Comparison of ENCODE assay signal across 1 cellular context in the genomic region with DNA sequence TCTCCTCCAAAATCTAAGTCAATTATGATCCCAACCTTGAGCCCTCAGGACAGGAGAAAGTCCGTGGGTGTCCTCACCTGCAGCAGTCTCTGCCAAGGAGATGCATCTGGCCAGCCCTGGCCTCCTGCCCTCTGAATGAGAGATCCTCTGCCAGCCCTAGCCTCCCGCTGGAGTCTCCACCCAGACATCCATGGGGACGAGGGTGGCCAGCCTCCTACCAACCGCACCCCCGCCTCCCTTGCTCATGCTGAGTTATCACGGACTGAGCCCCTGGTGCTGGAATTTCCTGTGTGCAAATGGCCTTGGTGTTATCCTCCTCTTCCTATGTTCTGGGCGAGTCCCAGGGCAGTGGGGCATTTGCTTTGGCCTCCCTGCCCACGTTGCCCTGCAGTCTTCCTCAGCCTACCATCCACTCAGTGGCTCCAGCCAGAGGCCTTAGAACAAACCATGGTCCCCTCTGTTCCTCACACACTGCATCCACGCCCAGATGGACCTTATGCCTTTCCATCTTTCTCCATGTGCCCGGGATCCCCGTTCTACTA.
TF ChIP-seq lines count a peak whose summit lies in the region.

No MANE protein-coding gene starts in this region.

TF ChIP-seq in IMR-90, 13 proteins besides CTCF, POLR2A, EP300 and RAD21 (continued from another document):
- TF ChIP-seq, protein P1, sequence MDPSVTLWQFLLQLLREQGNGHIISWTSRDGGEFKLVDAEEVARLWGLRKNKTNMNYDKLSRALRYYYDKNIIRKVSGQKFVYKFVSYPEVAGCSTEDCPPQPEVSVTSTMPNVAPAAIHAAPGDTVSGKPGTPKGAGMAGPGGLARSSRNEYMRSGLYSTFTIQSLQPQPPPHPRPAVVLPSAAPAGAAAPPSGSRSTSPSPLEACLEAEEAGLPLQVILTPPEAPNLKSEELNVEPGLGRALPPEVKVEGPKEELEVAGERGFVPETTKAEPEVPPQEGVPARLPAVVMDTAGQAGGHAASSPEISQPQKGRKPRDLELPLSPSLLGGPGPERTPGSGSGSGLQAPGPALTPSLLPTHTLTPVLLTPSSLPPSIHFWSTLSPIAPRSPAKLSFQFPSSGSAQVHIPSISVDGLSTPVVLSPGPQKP (IDR thresholded peaks at IDR 0.05; ENCODE audit: borderline replicate concordance, low read depth, low read length), result no peak
- TF ChIP-seq MXI1 (IDR thresholded peaks at IDR 0.05; ENCODE audit: borderline replicate concordance, low read depth, low read length) (no peak), CEBPB (IDR thresholded peaks at IDR 0.05; ENCODE audit: low read depth, low read length) (no peak), RFX5 (IDR thresholded peaks at IDR 0.05; ENCODE audit: low read depth, low read length) (no peak), SMC3 (IDR thresholded peaks at IDR 0.05; ENCODE audit: low read depth, low read length) (no peak), BHLHE40 (IDR thresholded peaks at IDR 0.05; ENCODE audit: low read depth, low read length) (no peak), NFE2L2 (IDR thresholded peaks at IDR 0.05; ENCODE audit: low read depth, low read length) (no peak), MAFK (IDR thresholded peaks at IDR 0.05; ENCODE audit: low read depth, low read length) (no peak), CHD1 (IDR thresholded peaks at IDR 0.05; ENCODE audit: low read depth, low read length) (no peak), MAZ (IDR thresholded peaks at IDR 0.05; ENCODE audit: borderline replicate concordance, low read depth, low read length) (no peak), RCOR1 (IDR thresholded peaks at IDR 0.05; ENCODE audit: insufficient replicate concordance, low read length) (no peak)
- TF ChIP-seq, protein P2, sequence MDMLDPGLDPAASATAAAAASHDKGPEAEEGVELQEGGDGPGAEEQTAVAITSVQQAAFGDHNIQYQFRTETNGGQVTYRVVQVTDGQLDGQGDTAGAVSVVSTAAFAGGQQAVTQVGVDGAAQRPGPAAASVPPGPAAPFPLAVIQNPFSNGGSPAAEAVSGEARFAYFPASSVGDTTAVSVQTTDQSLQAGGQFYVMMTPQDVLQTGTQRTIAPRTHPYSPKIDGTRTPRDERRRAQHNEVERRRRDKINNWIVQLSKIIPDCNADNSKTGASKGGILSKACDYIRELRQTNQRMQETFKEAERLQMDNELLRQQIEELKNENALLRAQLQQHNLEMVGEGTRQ (IDR thresholded peaks at IDR 0.05; ENCODE audit: low read depth, low read length), result no peak
